1 cellular context compared by ENCODE assay signal in genomic region chr6:151101116-151101810, GRCh38.
TF ChIP-seq lines count a peak whose summit lies in the region.

No MANE protein-coding gene starts in this region.

TF ChIP-seq in K562, 482 proteins besides CTCF, POLR2A, EP300 and RAD21:
- TF ChIP-seq CEBPB (tag; IDR thresholded peaks at IDR 0.05) (peak; percentile 60), KLF16 (IDR thresholded peaks at IDR 0.05) (no peak), HNRNPUL1 (IDR thresholded peaks at IDR 0.05; ENCODE audit: low read length) (no peak), C11orf30 (IDR thresholded peaks at IDR 0.05; ENCODE audit: low read depth) (no peak), ZBTB12 (CRISPR knock-in tag; IDR thresholded peaks at IDR 0.05) (no peak), NBN (IDR thresholded peaks at IDR 0.05; ENCODE audit: low read depth) (no peak), USF1 (CRISPR knock-in tag; IDR thresholded peaks at IDR 0.05) (no peak)
TF ChIP-seq in K562: peak in this region for 1.
